Comparison of ENCODE assay signal across 2 cellular contexts in the genomic region with DNA sequence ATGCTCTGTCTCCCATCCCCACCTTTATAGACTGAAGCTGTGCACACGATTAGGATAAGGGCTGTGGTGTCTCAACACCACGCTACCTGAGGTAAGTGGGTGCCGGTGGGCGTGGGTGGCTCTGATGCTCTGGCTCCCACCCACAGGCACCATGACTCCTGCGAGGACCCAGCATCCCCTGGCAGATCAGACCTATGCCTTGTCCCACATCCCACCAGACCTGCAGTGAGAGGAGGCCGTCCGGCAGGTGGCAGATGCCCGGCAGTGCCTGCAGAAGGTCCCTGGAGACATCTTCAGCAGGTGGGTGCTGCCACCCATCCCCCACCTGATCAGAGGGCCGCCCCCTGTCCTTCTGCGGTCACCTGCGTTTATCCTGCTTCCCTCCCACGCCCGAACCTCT.
TF ChIP-seq lines count a peak whose summit lies in the region.

No MANE protein-coding gene starts in this region.

TF ChIP-seq in SK-N-SH, 30 proteins besides CTCF, POLR2A, EP300 and RAD21 (continued from another document):
- TF ChIP-seq, protein P1, sequence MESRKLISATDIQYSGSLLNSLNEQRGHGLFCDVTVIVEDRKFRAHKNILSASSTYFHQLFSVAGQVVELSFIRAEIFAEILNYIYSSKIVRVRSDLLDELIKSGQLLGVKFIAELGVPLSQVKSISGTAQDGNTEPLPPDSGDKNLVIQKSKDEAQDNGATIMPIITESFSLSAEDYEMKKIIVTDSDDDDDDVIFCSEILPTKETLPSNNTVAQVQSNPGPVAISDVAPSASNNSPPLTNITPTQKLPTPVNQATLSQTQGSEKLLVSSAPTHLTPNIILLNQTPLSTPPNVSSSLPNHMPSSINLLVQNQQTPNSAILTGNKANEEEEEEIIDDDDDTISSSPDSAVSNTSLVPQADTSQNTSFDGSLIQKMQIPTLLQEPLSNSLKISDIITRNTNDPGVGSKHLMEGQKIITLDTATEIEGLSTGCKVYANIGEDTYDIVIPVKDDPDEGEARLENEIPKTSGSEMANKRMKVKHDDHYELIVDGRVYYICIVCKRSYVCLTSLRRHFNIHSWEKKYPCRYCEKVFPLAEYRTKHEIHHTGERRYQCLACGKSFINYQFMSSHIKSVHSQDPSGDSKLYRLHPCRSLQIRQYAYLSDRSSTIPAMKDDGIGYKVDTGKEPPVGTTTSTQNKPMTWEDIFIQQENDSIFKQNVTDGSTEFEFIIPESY (IDR thresholded peaks at IDR 0.05; ENCODE audit: borderline replicate concordance, low read depth), result no peak
- TF ChIP-seq CHD2 (IDR thresholded peaks at IDR 0.05; ENCODE audit: low read length, partially characterized antibody) (no peak), EZH2phosphoT487 (IDR thresholded peaks at IDR 0.05; ENCODE audit: borderline replicate concordance, low read depth) (no peak), GATA2 (CRISPR knock-in tag; IDR thresholded peaks at IDR 0.05) (no peak), FOXJ3 (CRISPR knock-in tag; IDR thresholded peaks at IDR 0.05) (no peak), MXI1 (IDR thresholded peaks at IDR 0.05; ENCODE audit: low read depth, low read length) (no peak), MEF2A (IDR thresholded peaks at IDR 0.05; ENCODE audit: borderline replicate concordance, low read depth) (no peak), RXRA (IDR thresholded peaks at IDR 0.05; ENCODE audit: borderline replicate concordance, low read depth) (no peak)

TF ChIP-seq in SK-N-SH treated with all-trans-retinoic acid at 6 μM for 48 hours, 23 proteins besides CTCF, POLR2A, EP300 and RAD21 (continued from another document):
- no peak for TF ChIP-seq ZNF565 (CRISPR knock-in tag; conservative IDR thresholded peaks at IDR 0.05; ENCODE audit: low read depth)
- no peak for TF ChIP-seq PPARA (CRISPR knock-in tag; IDR thresholded peaks at IDR 0.05; ENCODE audit: borderline replicate concordance)
- no peak for TF ChIP-seq ESRRG (CRISPR knock-in tag; IDR thresholded peaks at IDR 0.05)
- TF ChIP-seq, protein P2, sequence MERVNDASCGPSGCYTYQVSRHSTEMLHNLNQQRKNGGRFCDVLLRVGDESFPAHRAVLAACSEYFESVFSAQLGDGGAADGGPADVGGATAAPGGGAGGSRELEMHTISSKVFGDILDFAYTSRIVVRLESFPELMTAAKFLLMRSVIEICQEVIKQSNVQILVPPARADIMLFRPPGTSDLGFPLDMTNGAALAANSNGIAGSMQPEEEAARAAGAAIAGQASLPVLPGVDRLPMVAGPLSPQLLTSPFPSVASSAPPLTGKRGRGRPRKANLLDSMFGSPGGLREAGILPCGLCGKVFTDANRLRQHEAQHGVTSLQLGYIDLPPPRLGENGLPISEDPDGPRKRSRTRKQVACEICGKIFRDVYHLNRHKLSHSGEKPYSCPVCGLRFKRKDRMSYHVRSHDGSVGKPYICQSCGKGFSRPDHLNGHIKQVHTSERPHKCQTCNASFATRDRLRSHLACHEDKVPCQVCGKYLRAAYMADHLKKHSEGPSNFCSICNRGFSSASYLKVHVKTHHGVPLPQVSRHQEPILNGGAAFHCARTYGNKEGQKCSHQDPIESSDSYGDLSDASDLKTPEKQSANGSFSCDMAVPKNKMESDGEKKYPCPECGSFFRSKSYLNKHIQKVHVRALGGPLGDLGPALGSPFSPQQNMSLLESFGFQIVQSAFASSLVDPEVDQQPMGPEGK (CRISPR knock-in tag; IDR thresholded peaks at IDR 0.05; ENCODE audit: borderline replicate concordance), result no peak
- TF ChIP-seq, protein P3, sequence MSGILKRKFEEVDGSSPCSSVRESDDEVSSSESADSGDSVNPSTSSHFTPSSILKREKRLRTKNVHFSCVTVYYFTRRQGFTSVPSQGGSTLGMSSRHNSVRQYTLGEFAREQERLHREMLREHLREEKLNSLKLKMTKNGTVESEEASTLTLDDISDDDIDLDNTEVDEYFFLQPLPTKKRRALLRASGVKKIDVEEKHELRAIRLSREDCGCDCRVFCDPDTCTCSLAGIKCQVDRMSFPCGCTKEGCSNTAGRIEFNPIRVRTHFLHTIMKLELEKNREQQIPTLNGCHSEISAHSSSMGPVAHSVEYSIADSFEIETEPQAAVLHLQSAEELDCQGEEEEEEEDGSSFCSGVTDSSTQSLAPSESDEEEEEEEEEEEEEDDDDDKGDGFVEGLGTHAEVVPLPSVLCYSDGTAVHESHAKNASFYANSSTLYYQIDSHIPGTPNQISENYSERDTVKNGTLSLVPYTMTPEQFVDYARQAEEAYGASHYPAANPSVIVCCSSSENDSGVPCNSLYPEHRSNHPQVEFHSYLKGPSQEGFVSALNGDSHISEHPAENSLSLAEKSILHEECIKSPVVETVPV (CRISPR knock-in tag; IDR thresholded peaks at IDR 0.05), result no peak
- no peak for TF ChIP-seq ARNTL (CRISPR knock-in tag; IDR thresholded peaks at IDR 0.05; ENCODE audit: borderline replicate concordance, low read depth)
- TF ChIP-seq BACH2 (CRISPR knock-in tag; IDR thresholded peaks at IDR 0.05; ENCODE audit: borderline replicate concordance), result no peak
- no peak for TF ChIP-seq RARB (CRISPR knock-in tag; IDR thresholded peaks at IDR 0.05)
- TF ChIP-seq ZNF8 (CRISPR knock-in tag; IDR thresholded peaks at IDR 0.05), result no peak
- no peak for TF ChIP-seq CSDC2 (CRISPR knock-in tag; IDR thresholded peaks at IDR 0.05)
